Comparison of ENCODE assay signal across 18 cellular contexts in the genomic region with DNA sequence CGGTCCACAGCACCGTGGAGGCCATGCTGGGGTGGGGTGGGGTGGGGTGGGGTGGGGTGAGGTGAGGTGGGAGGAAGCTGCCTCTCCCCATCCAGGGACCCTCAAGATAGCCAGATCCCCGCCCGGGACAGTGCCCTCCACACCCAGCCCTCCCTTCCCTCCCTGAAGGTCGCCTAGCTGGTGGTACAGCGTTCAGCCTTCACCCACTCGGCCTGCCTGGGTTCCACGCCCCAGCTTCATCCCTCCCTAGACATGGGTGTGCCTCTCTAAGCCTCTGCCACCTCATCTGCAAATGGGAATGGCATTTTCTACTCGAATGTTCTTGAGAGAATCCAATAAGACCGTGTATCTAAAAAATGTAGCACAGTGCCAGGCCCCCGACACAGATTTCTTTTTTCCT. TPM values are rescaled to one million over a fixed set of nuclear protein-coding genes. Genes with fewer than 3 reads are reported as not detected.
DNase-seq lines count a peak whose midpoint lies in the region; TF ChIP-seq lines count a peak whose summit lies in the region.
"Had no signal": no experiment of that assay in that cellular context is flagged by ENCODE, and none has a peak within 500 bp of the region (broad histone marks: within the 10 kb centered on the region; RNA-seq: fewer than 3 reads in every experiment).

No MANE protein-coding gene starts in this region.

- H3K4me1 ChIP-seq in ES-I3 (ENCODE audit: insufficient read depth, low read length): no peaks in the 10 kb centered on the region
- no peaks in the 10 kb centered on the region for H3K4me1 ChIP-seq in HEK293 (ENCODE audit: control insufficient read depth, insufficient read depth, low read length)
- H3K4me1 ChIP-seq in mesendoderm (ENCODE audit: control insufficient read depth, low read depth, low read length): no peaks in the 10 kb centered on the region

- no peak for TF ChIP-seq POLR2A in lower leg skin (IDR thresholded peaks at IDR 0.05)

- H3K36me3 ChIP-seq in ES-I3 (ENCODE audit: insufficient read depth, low read length) (no peaks in the 10 kb centered on the region), HEK293 (ENCODE audit: control insufficient read depth in 2 of 2, insufficient read depth in 1 of 2, low read length in 2 of 2) (no peaks in the 10 kb centered on the region), mesendoderm (ENCODE audit: control insufficient read depth, insufficient read depth, low read length) (no peaks in the 10 kb centered on the region)
- H3K36me3 ChIP-seq: MG63 had no signal

- H3K18ac ChIP-seq in mesendoderm (ENCODE audit: low read length): no peak overlapping the region

- intact Hi-C loops in lower leg skin (cut with DNase I; ENCODE audit: low total_unique reads): no loop called here

- H2BK15ac ChIP-seq in mesendoderm (replicated peaks; ENCODE audit: low read depth): no peak overlapping the region

- no peak overlapping the region for H2AK5ac ChIP-seq in mesendoderm (ENCODE audit: low read length)

- TF ChIP-seq CTCF in HEK293 (tag by site-specific recombination; IDR thresholded peaks at IDR 0.05): no peak
- no peak for TF ChIP-seq CTCF in epithelial cell of esophagus (IDR thresholded peaks at IDR 0.05; ENCODE audit: insufficient read depth, low read depth, low read length, missing control alignments)
- no peak for TF ChIP-seq CTCF in lower leg skin (IDR thresholded peaks at IDR 0.05)

- POLR2A ChIA-PET in HEK293 (lab: Yijun Ruan, JAX): interaction anchor here (1.3 kb wide), 1 partner anchor 50 kb away, joined by 5 read pairs; the partner anchor contains the start of genes MPST and TST

- no peaks in the 10 kb centered on the region for H3K9me3 ChIP-seq in ES-I3 (ENCODE audit: control insufficient read depth, insufficient read depth, low read length)
- no peaks in the 10 kb centered on the region for H3K9me3 ChIP-seq in HEK293 (ENCODE audit: control insufficient read depth, insufficient read depth, low read depth, low read length)
- H3K9me3 ChIP-seq: MG63 had no signal

- H3K4me2 ChIP-seq in mesendoderm (ENCODE audit: low read length): no peak overlapping the region

- H3K9ac ChIP-seq in ES-I3 (ENCODE audit: low read depth, low read length) (peak overlapping the region; percentile 17; the same call in 1 of the 2 replicates), mesendoderm (ENCODE audit: low read length) (no peak overlapping the region)

- no peak overlapping the region for H3K4me3 ChIP-seq in HEK293 (ENCODE audit: low read depth, low read length)
- no peak overlapping the region for H3K4me3 ChIP-seq in epithelial cell of esophagus (ENCODE audit: low read length)
- no peak overlapping the region for H3K4me3 ChIP-seq in mesendoderm (ENCODE audit: low read length)
- no peak overlapping the region for H3K4me3 ChIP-seq in lower leg skin (ENCODE audit: low read depth, poor library complexity, severe bottlenecking)
- H3K4me3 ChIP-seq: MG63, SK-N-MC had no signal

- H3K79me1 ChIP-seq in mesendoderm (ENCODE audit: low read length): no peaks in the 10 kb centered on the region

- CTCF ChIA-PET in HEK293 (lab: Yijun Ruan, JAX): interaction anchor here (0.6 kb wide), 1 partner anchor 23 kb away, joined by 3 read pairs; no protein-coding TSS in a partner anchor

- H3K27me3 ChIP-seq in mesendoderm (ENCODE audit: insufficient read depth, low read length, poor library complexity): peaks cover 2% of the 10 kb centered on the region

- H3K27ac ChIP-seq in HEK293 (ENCODE audit: extremely low read depth, low read depth, low read length) (no peak overlapping the region), mesendoderm (ENCODE audit: low read depth, low read length) (no peak overlapping the region)
- H3K27ac ChIP-seq: SK-N-MC had no signal

- H3K23ac ChIP-seq in mesendoderm (ENCODE audit: low read length): no peak overlapping the region

- DNase-seq in epithelial cell of esophagus (ENCODE audit: low read depth) (peak; percentile 17), mesendoderm (no peak), glomerular visceral epithelial cell (ENCODE audit: extremely low spot score) (no peak), lower leg skin (ENCODE audit: low spot score in 2 of 2) (no peak), RPMI8226 (no peak)
- DNase-seq: HFFc6, IMR-90, Karpas-422, MG63, NCI-H1092 treated with DMSO at 0.1 percent for 48 hours, NCI-H510A treated with DMSO at 0.1 percent for 48 hours, Right ventricle myocardium superior had no signal

- no peak overlapping the region for H4K5ac ChIP-seq in mesendoderm (ENCODE audit: low read length)

- H2BK120ac ChIP-seq in mesendoderm (ENCODE audit: low read depth, low read length): no peak overlapping the region

- no peak overlapping the region for H4K8ac ChIP-seq in mesendoderm (ENCODE audit: low read depth, low read length)

- no CpG with 5 or more reads among the region's 11 CpGs for WGBS in mesendoderm (ENCODE audit: extremely low coverage, insufficient coverage, low lambda C conversion rate)
- WGBS in lower leg skin, 2 donors: 16 to 22% methylated on average over 8 to 11 of the region's 11 CpGs

- H3K56ac ChIP-seq in mesendoderm (ENCODE audit: low read length): peak overlapping the region; percentile 63

- no peaks in the 10 kb centered on the region for H3K79me2 ChIP-seq in mesendoderm (ENCODE audit: control insufficient read depth, insufficient read depth, low read length)

- no peak overlapping the region for H3K4ac ChIP-seq in mesendoderm (ENCODE audit: low read depth, low read length)

- H2BK5ac ChIP-seq in mesendoderm (ENCODE audit: low read length): no peak overlapping the region

TF ChIP-seq in HEK293, 187 proteins besides CTCF, POLR2A, EP300 and RAD21:
- TF ChIP-seq KLF1 (tag by site-specific recombination; IDR thresholded peaks at IDR 0.05) (peak; percentile 85), REPIN1 (tag by site-specific recombination; IDR thresholded peaks at IDR 0.05; ENCODE audit: low read depth) (no peak)
TF ChIP-seq in HEK293: peak in this region for 1.

RNA-seq across cellular contexts. Expression of gene KCTD17, which starts 17.8 kb away (rescaled TPM):
- polyA plus RNA-seq in mesendoderm (2013, experiment 1 of 2): 13.9 TPM
- 13.1 TPM for polyA plus RNA-seq in mesendoderm (2013, experiment 2 of 2)
- total RNA-seq in lower leg skin: 10 to 100 TPM; 32.4 to 58.0 (median 48.1) TPM

RNA-seq across cellular contexts. Expression of gene TMPRSS6, which starts 40.2 kb away (rescaled TPM):
- 0.03 TPM for polyA plus RNA-seq in mesendoderm (2013, experiment 1 of 2)
- not detected for polyA plus RNA-seq in mesendoderm (2013, experiment 2 of 2)
- 1 to 10 TPM in 3 of 4 donors, under 1 TPM in 1; 0.65 to 7.5 (median 2.8) TPM for total RNA-seq in lower leg skin
- total RNA-seq: A673, Daoy, HFFc6, IMR-90, Right ventricle myocardium superior had no signal
- polyA plus RNA-seq: CD14-positive monocyte, IMR-90 had no signal

RNA-seq across cellular contexts. Expression of gene MPST, which starts 49.8 kb away (rescaled TPM):
- 57.1 TPM for polyA plus RNA-seq in mesendoderm (2013, experiment 1 of 2)
- 58.0 TPM for polyA plus RNA-seq in mesendoderm (2013, experiment 2 of 2)
- total RNA-seq in lower leg skin: 100 to 1,000 TPM; 225 to 336 (median 276) TPM

RNA-seq across cellular contexts. Expression of gene TST, which starts 50.1 kb away (rescaled TPM):
- polyA plus RNA-seq in mesendoderm (2013, experiment 1 of 2): 13.0 TPM
- polyA plus RNA-seq in mesendoderm (2013, experiment 2 of 2): 11.7 TPM
- total RNA-seq in lower leg skin: 100 to 1,000 TPM in 1 of 4 donors, 10 to 100 TPM in 3; 47.9 to 114 (median 62.5) TPM
